ENCODE assay signal across 8 cellular contexts in the genomic region with DNA sequence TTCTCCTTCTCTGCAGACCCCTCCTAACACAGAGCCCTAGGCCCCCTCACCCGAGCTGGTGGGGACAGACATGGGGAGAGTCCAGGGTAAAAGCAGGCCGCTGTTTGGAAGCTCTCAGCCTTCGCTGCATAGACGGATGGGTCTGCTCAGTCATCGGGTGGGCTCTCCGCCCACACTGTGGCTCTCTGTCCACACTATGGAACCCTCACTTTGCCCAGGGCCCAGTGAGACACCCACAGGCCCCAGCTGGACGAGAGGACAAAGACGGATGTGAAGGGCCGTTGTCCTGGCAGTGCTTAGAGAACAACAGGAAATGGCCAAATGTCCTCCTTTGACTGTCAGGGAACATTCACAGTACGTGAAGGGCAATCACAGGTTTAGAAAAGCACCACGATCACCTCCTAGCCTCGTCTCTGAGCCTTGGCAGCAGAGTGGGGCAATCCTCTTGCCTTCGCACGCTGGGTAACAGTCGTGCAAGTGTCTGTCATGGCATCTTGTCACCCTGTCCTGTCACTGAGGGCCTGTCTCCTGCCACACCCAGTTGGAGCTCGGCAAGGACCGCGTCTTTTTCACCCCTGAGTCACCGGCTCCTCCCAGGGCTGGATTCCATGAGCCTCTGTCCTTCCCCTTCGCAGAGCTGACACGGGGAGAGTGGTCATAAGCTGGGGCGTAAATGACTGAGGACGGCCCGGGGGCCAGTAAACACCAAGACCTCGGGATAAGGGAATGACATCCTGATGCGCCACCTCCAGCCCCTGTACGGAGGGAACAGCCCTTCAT.
DNase-seq lines count a peak whose midpoint lies in the region; ATAC-seq and TF ChIP-seq lines count a peak whose summit lies in the region.
"Had no signal": no experiment of that assay in that cellular context is flagged by ENCODE, and none has a peak within 500 bp of the region (broad histone marks: within the 10 kb centered on the region; RNA-seq: fewer than 3 reads in every experiment).

No MANE protein-coding gene starts in this region.

- DNase-seq in GM23338 (ENCODE audit: low spot score) = no peak
- peak; percentile 79 to 84 for DNase-seq in PC-9
- DNase-seq in fibroblast of villous mesenchyme (ENCODE audit: low read depth) = peak; percentile 34
- no peak for DNase-seq in putamen (ENCODE audit: low spot score)
- DNase-seq in NCI-H187 (lab: John Stamatoyannopoulos, UW) = no peak
- DNase-seq in NCI-H526 (lab: John Stamatoyannopoulos, UW) = no peak

- H4K20me1 ChIP-seq in GM23338 (replicated peaks; ENCODE audit: insufficient read depth) (no peaks in the 10 kb centered on the region), PC-9 (ENCODE audit: insufficient read depth) (no peaks in the 10 kb centered on the region)

- H3K27me3 Mint-ChIP-seq in GM23338 (ENCODE audit: insufficient read depth, low read depth, poor library complexity) = peaks cover 8% of the 10 kb centered on the region

- peak overlapping the region; percentile 52; the same call in 1 of the 2 replicates for H3K27ac Mint-ChIP-seq in GM23338

- intact Hi-C loops in PC-9 (cut with micrococcal nuclease; ENCODE audit: unreplicated experiment) = no loop called here

- H2AFZ ChIP-seq in GM23338 (no peak overlapping the region), PC-9 (no peak overlapping the region)

- H3K36me3 Mint-ChIP-seq in GM23338 (ENCODE audit: low read depth) = no peaks in the 10 kb centered on the region

- H3K9me2 ChIP-seq in GM23338 (ENCODE audit: insufficient read depth) = no peaks in the 10 kb centered on the region
- H3K9me2 ChIP-seq in PC-9 (ENCODE audit: insufficient read depth) = no peaks in the 10 kb centered on the region

- no peak for TF ChIP-seq CTCF in GM23338 (conservative IDR thresholded peaks at IDR 0.05; ENCODE audit: low read depth in 2 of 2)
- no peak for TF ChIP-seq CTCF in PC-9 (conservative IDR thresholded peaks at IDR 0.05)
- TF ChIP-seq CTCF in fibroblast of villous mesenchyme (IDR thresholded peaks at IDR 0.05; ENCODE audit: insufficient read depth, low read depth, low read length) = no peak

- no peaks in the 10 kb centered on the region for H3K9me3 ChIP-seq in PC-9 (ENCODE audit: insufficient read depth, low read depth)
- H3K9me3 ChIP-seq: HAP-1 had no signal

- H3K4me3 Mint-ChIP-seq in GM23338 = no peak overlapping the region

- H3K36me3 ChIP-seq in GM23338 (ENCODE audit: insufficient read depth) = no peaks in the 10 kb centered on the region
- no peaks in the 10 kb centered on the region for H3K36me3 ChIP-seq in PC-9 (ENCODE audit: low read depth)
- H3K36me3 ChIP-seq: HAP-1 had no signal

- H3K79me2 ChIP-seq in GM23338 (replicated peaks; ENCODE audit: insufficient read depth) (no peaks in the 10 kb centered on the region), PC-9 (ENCODE audit: low read depth) (no peaks in the 10 kb centered on the region)

- H3K4me3 ChIP-seq in GM23338 (no peak overlapping the region), PC-9 (no peak overlapping the region), fibroblast of villous mesenchyme (ENCODE audit: low read depth, low read length) (no peak overlapping the region), skin epidermis (no peak overlapping the region)
- H3K4me3 ChIP-seq: HAP-1 had no signal

- no peaks in the 10 kb centered on the region for H3K27me3 ChIP-seq in GM23338 (ENCODE audit: insufficient read depth)
- H3K27me3 ChIP-seq in PC-9 (ENCODE audit: insufficient read depth, low read depth) = 0 out of 2 replicates have a peak, but pooled peaks cover 3% of the 10 kb centered on the region

- no peaks in the 10 kb centered on the region for H3F3A ChIP-seq in GM23338 (replicated peaks; ENCODE audit: low read depth)
- H3F3A ChIP-seq in PC-9 (ENCODE audit: insufficient read depth, low read depth) = peaks cover 19% of the 10 kb centered on the region; the same call in 1 of the 2 replicates

- peaks cover 23% of the 10 kb centered on the region for H3K4me1 Mint-ChIP-seq in GM23338

- BruUV-seq in PC-9 (replicated peaks; lab: Mats Ljungman, UMichigan) = no TSS peak

- H3K4me2 ChIP-seq in GM23338 (no peak overlapping the region), PC-9 (peak overlapping the region; percentile 67)

- no peak overlapping the region for H3K27ac ChIP-seq in GM23338 (ENCODE audit: low read depth)
- peak overlapping the region; percentile 63 for H3K27ac ChIP-seq in PC-9
- peak overlapping the region in 20 of 21 experiments; percentile 0 to 82 (median 63) for H3K27ac ChIP-seq in skin epidermis

- no peak for ATAC-seq in GM23338

- H3K4me1 ChIP-seq in GM23338 (ENCODE audit: insufficient read depth) = no peaks in the 10 kb centered on the region; the same call in 1 of the 2 replicates
- peaks cover 27% of the 10 kb centered on the region for H3K4me1 ChIP-seq in PC-9 (replicated peaks; ENCODE audit: insufficient read depth)
- H3K4me1 ChIP-seq: HAP-1 had no signal

- POLR2A ChIA-PET in PC-9 (lab: Charles Lee; ENCODE audit: unreplicated experiment) = interaction anchor here (0.5 to 0.6 kb wide), 2 partner anchors 136 to 163 kb away, joined by 3 read pairs; no protein-coding TSS in a partner anchor

- CTCF ChIA-PET in PC-9 (lab: Charles Lee) = no interaction called here

- no peaks in the 10 kb centered on the region for H3K9me3 Mint-ChIP-seq in GM23338

TF ChIP-seq in GM23338, 12 proteins besides CTCF, POLR2A, EP300 and RAD21:
- no peak for TF ChIP-seq JUNB (IDR thresholded peaks at IDR 0.05; ENCODE audit: unreplicated experiment)
- TF ChIP-seq CREB1 (CRISPR knock-in tag; IDR thresholded peaks at IDR 0.05; ENCODE audit: low read depth) = no peak
- TF ChIP-seq STAT1 (IDR thresholded peaks at IDR 0.05; ENCODE audit: unreplicated experiment) = no peak
- TF ChIP-seq, protein P1, sequence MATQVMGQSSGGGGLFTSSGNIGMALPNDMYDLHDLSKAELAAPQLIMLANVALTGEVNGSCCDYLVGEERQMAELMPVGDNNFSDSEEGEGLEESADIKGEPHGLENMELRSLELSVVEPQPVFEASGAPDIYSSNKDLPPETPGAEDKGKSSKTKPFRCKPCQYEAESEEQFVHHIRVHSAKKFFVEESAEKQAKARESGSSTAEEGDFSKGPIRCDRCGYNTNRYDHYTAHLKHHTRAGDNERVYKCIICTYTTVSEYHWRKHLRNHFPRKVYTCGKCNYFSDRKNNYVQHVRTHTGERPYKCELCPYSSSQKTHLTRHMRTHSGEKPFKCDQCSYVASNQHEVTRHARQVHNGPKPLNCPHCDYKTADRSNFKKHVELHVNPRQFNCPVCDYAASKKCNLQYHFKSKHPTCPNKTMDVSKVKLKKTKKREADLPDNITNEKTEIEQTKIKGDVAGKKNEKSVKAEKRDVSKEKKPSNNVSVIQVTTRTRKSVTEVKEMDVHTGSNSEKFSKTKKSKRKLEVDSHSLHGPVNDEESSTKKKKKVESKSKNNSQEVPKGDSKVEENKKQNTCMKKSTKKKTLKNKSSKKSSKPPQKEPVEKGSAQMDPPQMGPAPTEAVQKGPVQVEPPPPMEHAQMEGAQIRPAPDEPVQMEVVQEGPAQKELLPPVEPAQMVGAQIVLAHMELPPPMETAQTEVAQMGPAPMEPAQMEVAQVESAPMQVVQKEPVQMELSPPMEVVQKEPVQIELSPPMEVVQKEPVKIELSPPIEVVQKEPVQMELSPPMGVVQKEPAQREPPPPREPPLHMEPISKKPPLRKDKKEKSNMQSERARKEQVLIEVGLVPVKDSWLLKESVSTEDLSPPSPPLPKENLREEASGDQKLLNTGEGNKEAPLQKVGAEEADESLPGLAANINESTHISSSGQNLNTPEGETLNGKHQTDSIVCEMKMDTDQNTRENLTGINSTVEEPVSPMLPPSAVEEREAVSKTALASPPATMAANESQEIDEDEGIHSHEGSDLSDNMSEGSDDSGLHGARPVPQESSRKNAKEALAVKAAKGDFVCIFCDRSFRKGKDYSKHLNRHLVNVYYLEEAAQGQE (IDR thresholded peaks at IDR 0.05; ENCODE audit: unreplicated experiment) = no peak
TF ChIP-seq in GM23338: peak in this region for 0.

Comparison
In these comparisons a context has a peak if more than half of its experiments do, and no peak if none do; other contexts are left out.
1. DNase-seq: peak in PC-9 (2 of 2) and fibroblast of villous mesenchyme (single experiment); none in GM23338 (single experiment), putamen (single experiment), NCI-H187 (0 of 2) and NCI-H526 (0 of 2).